ENCODE assay signal across 9 cellular contexts in genomic region chr2:138516030-138516704, GRCh38. TPM values are rescaled to one million over a fixed set of nuclear protein-coding genes. Genes with fewer than 3 reads are reported as not detected.
DNase-seq lines count a peak whose midpoint lies in the region; ATAC-seq and TF ChIP-seq lines count a peak whose summit lies in the region.
"Had no signal": no experiment of that assay in that cellular context is flagged by ENCODE, and none has a peak within 500 bp of the region (broad histone marks: within the 10 kb centered on the region; RNA-seq: fewer than 3 reads in every experiment).

No MANE protein-coding gene starts in this region.

- TF ChIP-seq CTCF in RWPE2 (IDR thresholded peaks at IDR 0.05; ENCODE audit: poor library complexity, severe bottlenecking): no peak
- no peak for TF ChIP-seq CTCF in epithelial cell of proximal tubule (conservative IDR thresholded peaks at IDR 0.05; ENCODE audit: low read depth, low read length)
- TF ChIP-seq CTCF in smooth muscle cell (IDR thresholded peaks at IDR 0.05; ENCODE audit: borderline replicate concordance, insufficient read depth, poor library complexity, severe bottlenecking): no peak
- no peak for TF ChIP-seq CTCF in prostate gland (IDR thresholded peaks at IDR 0.05)

- ATAC-seq in RWPE2 (ENCODE audit: low read depth): peak; percentile 58; the same call in 1 of the 3 replicates
- ATAC-seq in GM19463 (IDR thresholded peaks at IDR 0.05; ENCODE audit: unreplicated experiment): no peak
- ATAC-seq: activated CD4-positive, CD25-positive, alpha-beta regulatory T cell treated with anti-CD3 and anti-CD28 coated beads, Interleukin-2, amount 50 U/mL, for 24 hours had no signal

- no peaks in the 10 kb centered on the region for H3K36me3 ChIP-seq in RWPE2 (ENCODE audit: low read depth)
- H3K36me3 ChIP-seq in smooth muscle cell (ENCODE audit: low read depth): no peaks in the 10 kb centered on the region
- no peaks in the 10 kb centered on the region for H3K36me3 ChIP-seq in prostate gland
- H3K36me3 ChIP-seq: esophagus muscularis mucosa had no signal

- H3K27ac ChIP-seq in RWPE2 (ENCODE audit: poor library complexity, severe bottlenecking) (no peak overlapping the region), smooth muscle cell (ENCODE audit: low read depth) (no peak overlapping the region), prostate gland (no peak overlapping the region)
- H3K27ac ChIP-seq: esophagus muscularis mucosa had no signal

- no peak for TF ChIP-seq POLR2A in prostate gland (IDR thresholded peaks at IDR 0.05)

- peak overlapping the region; percentile 32 for H3K4me2 ChIP-seq in smooth muscle cell

- peaks cover 99% of the 10 kb centered on the region for H3K79me2 ChIP-seq in smooth muscle cell (ENCODE audit: low read depth)

- H3K9me3 ChIP-seq in RWPE2 (ENCODE audit: severe bottlenecking) (no peaks in the 10 kb centered on the region), smooth muscle cell (replicated peaks; ENCODE audit: low read depth) (no peaks in the 10 kb centered on the region), prostate gland (no peaks in the 10 kb centered on the region)
- H3K9me3 ChIP-seq: esophagus muscularis mucosa had no signal

- intact Hi-C loops in prostate gland (cut with DNase I): no loop called here

- no peaks in the 10 kb centered on the region for H3F3A ChIP-seq in smooth muscle cell (ENCODE audit: low read depth)

- 35% methylated on average over 3 of the region's 3 CpGs for WGBS in smooth muscle cell (ENCODE audit: low lambda C conversion rate)
- 69% methylated on average over 3 of the region's 3 CpGs for WGBS in prostate gland

- H3K4me1 ChIP-seq in RWPE2 (ENCODE audit: insufficient read depth, poor library complexity, severe bottlenecking) (peaks cover 29% of the 10 kb centered on the region), smooth muscle cell (ENCODE audit: low read depth) (peaks cover 17% of the 10 kb centered on the region), prostate gland (replicated peaks) (no peaks in the 10 kb centered on the region)

- H3K27me3 ChIP-seq in RWPE2 (ENCODE audit: insufficient read depth, poor library complexity, severe bottlenecking): no peaks in the 10 kb centered on the region
- H3K27me3 ChIP-seq in smooth muscle cell (ENCODE audit: low read depth): no peaks in the 10 kb centered on the region
- H3K27me3 ChIP-seq in prostate gland (replicated peaks; ENCODE audit: insufficient read depth): no peaks in the 10 kb centered on the region
- H3K27me3 ChIP-seq: esophagus muscularis mucosa had no signal

- H3K4me3 ChIP-seq in RWPE2 (ENCODE audit: severe bottlenecking): no peak overlapping the region
- H3K4me3 ChIP-seq in epithelial cell of proximal tubule (ENCODE audit: low read depth, low read length): no peak overlapping the region
- H3K4me3 ChIP-seq in smooth muscle cell: no peak overlapping the region
- no peak overlapping the region for H3K4me3 ChIP-seq in prostate gland
- H3K4me3 ChIP-seq: esophagus muscularis mucosa had no signal

- H3K9ac ChIP-seq in smooth muscle cell (ENCODE audit: low read depth): no peak overlapping the region

- no peak overlapping the region for H2AFZ ChIP-seq in smooth muscle cell (ENCODE audit: low read depth)

- peaks cover 97% of the 10 kb centered on the region for H4K20me1 ChIP-seq in smooth muscle cell (ENCODE audit: low read depth)

- DNase-seq in GM03348 (ENCODE audit: low spot score): peak; percentile 54
- no peak for DNase-seq in RWPE2 (ENCODE audit: low spot score)
- peak; percentile 86 for DNase-seq in epithelial cell of proximal tubule (ENCODE audit: low read depth)
- no peak for DNase-seq in smooth muscle cell (lab: John Stamatoyannopoulos, UW; ENCODE audit: unreplicated experiment)
- DNase-seq in prostate gland (ENCODE audit: low spot score): no peak
- no peak for DNase-seq in AML-193 (lab: John Stamatoyannopoulos, UW)

RNA-seq across cellular contexts. Expression of gene SPOPL, which starts 14.6 kb away (rescaled TPM):
- total RNA-seq in epithelial cell of proximal tubule (9.1 and 9.3 TPM in 2 replicates), smooth muscle cell (27.7 and 29.1 TPM in 2 replicates), prostate gland (10 to 100 TPM; 19.7 to 24.9 TPM)
- polyA plus RNA-seq in smooth muscle cell: 3.7 and 7.4 TPM in 2 replicates

Comparison
In these comparisons a context has a peak if more than half of its experiments do, and no peak if none do; other contexts are left out.
1. DNase-seq: peak in GM03348 (single experiment) and epithelial cell of proximal tubule (single experiment); none in RWPE2 (single experiment), smooth muscle cell (single experiment), prostate gland (single experiment) and AML-193 (0 of 2).